27 cellular contexts compared by ENCODE assay signal in the genomic region with DNA sequence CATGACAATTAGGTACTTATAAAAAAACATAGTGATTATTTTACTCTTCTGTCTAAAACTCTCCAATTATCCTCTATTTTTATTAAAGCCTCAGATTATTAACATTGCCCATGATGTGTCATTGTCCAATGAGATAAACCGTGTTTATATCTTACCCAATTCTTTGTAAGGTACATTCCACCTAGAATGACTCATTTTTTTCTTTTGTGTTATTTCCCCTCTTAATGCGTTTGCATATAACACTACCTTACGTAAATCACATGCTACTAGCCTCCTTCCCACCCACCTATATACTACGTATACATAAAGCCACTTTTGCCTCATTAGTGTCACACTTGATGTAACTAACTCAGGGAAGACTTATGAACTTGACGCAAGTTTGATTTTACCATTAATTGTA.
"Had no signal": no experiment of that assay in that cellular context is flagged by ENCODE, and none has a peak within 500 bp of the region (broad histone marks: within the 10 kb centered on the region; RNA-seq: fewer than 3 reads in every experiment).

No MANE protein-coding gene starts in this region.

- H3K27ac ChIP-seq: neural progenitor cell, ovary, parathyroid adenoma, psoas muscle, right lobe of liver, skin epidermis, spleen, suprapubic skin, testis, tibial artery, transverse colon, upper lobe of right lung, uterus had no signal

- H3K27me3 ChIP-seq: neural progenitor cell, ovary, right lobe of liver, spleen, suprapubic skin, testis, tibial artery, transverse colon, upper lobe of right lung, uterus had no signal

- ATAC-seq: natural killer cell; psoas muscle; right cardiac atrium; right lobe of liver; stimulated activated memory B cell treated with anti-CD40 and anti-IgM and Interleukin-4, amounts not matched to agents 10 μg/mL and 1 μg/mL and 100 μg/mL, for 72 hours; stimulated activated naive CD8-positive, alpha-beta T cell treated with anti-CD3 and anti-CD28 coated beads, Interleukin-15, amount 100 ng/mL, for 72 hours; stimulated activated naive CD8-positive, alpha-beta T cell treated with anti-CD3 and anti-CD28 coated beads, Interleukin-15, Interleukin-2, amounts not matched to agents 100 U/mL and 50 U/mL, for 24 hours; upper lobe of right lung had no signal

- DNase-seq: natural killer cell; occipital lobe; ovary; psoas muscle; right lobe of liver; spleen; stimulated activated CD4-positive, alpha-beta T cell treated with anti-CD3 and anti-CD28 coated beads, Interleukin-12 subunit alpha, Interleukin-12 subunit beta, amount 100 ng/mL, for 4 hours; stimulated activated CD4-positive, alpha-beta T cell treated with anti-CD3 and anti-CD28 coated beads, Interleukin-1b, Interleukin-23, amount 100 ng/mL, for 48 hours; stimulated activated CD4-positive, alpha-beta T cell treated with anti-CD3 and anti-CD28 coated beads, Interleukin-4, amount 100 ng/mL, for 1 hour; stimulated activated CD4-positive, alpha-beta T cell treated with anti-CD3 and anti-CD28 coated beads, Interleukin-4, amount 100 ng/mL, for 4 hours; stimulated activated CD8-positive, alpha-beta memory T cell treated with anti-CD3 and anti-CD28 coated beads, Interleukin-4, amount 100 ng/mL, for 48 hours; stimulated activated naive CD4-positive, alpha-beta T cell; stimulated activated naive CD8-positive, alpha-beta T cell treated with anti-CD3 and anti-CD28 coated beads, Interleukin-15, amount 100 ng/mL, for 72 hours; stimulated activated naive CD8-positive, alpha-beta T cell treated with anti-CD3 and anti-CD28 coated beads, Interleukin-15, Interleukin-2, amounts not matched to agents 100 U/mL and 50 U/mL, for 24 hours; substantia nigra; testis; tibial artery; transverse colon; upper lobe of right lung; uterus had no signal

- H3K36me3 ChIP-seq: neural progenitor cell, ovary, right lobe of liver, spleen, suprapubic skin, tibial artery, transverse colon, upper lobe of right lung, uterus had no signal

- H3K4me3 ChIP-seq: neural progenitor cell, ovary, psoas muscle, right lobe of liver, skin epidermis, smooth muscle cell, spleen, suprapubic skin, testis, tibial artery, transverse colon, upper lobe of right lung, uterus had no signal
